14 cellular contexts compared by ENCODE assay signal in the genomic region with DNA sequence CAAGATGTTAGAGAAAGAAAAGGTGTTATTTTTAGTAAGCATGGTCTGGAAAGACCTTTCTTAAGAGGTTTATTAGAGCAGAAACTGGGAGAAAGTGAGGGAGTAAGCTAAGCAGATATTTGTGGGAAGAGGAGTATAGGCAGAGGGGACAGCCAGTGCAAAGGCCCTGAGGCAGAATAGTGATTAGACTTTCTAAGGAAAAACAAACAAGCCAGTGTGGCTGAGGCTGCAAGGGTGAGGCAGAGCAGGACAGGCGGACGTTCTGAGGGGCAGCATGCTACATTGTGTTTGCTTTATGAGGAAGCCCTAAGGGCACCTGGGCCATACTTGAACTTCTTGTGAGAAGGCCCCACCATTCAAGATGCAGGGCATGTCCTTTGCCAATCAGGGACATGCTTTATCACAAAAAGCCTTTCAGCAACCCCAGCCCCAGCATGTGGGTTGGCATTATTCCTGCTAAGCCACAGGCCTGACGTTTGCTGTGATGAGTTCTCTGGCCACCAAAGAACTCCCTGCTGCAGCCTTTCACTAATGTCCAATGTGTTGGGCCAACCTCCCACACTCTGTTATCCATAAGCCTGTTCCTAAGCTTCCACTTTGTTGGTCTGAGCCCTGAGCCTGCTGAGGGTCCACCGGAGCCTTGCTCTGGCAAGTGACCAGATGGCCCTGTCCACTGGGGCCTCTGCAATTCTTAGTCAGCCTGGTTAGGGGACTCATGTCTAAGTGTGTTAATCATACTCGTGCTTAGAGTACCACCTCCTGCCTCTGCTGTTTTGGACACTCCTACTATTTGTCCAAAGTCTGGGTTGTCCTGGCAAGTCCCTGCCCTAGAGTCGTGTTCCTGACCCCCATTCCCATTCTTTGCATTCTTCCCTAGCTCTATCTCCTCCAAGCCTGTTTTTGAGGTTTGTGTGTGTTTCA.
DNase-seq lines count a peak whose midpoint lies in the region; ATAC-seq and TF ChIP-seq lines count a peak whose summit lies in the region.
"Had no signal": no experiment of that assay in that cellular context is flagged by ENCODE, and none has a peak within 500 bp of the region (broad histone marks: within the 10 kb centered on the region; RNA-seq: fewer than 3 reads in every experiment).

No MANE protein-coding gene starts in this region.

- H3K14ac ChIP-seq in trophoblast cell (ENCODE audit: low read length), result peak overlapping the region; percentile 20

- H3K9me3 ChIP-seq in trophoblast cell (ENCODE audit: insufficient read depth, low read depth, low read length) (peaks cover 2% of the 10 kb centered on the region), sigmoid colon (peaks cover 0 to 3% (median 0%) of the 10 kb centered on the region in 4 donors)

- peak overlapping the region; percentile 5 for H2BK12ac ChIP-seq in trophoblast cell (ENCODE audit: low read length)

- H3K9ac ChIP-seq in trophoblast cell (ENCODE audit: low read length), result no peak overlapping the region
- H3K9ac ChIP-seq: KMS-11 had no signal

- no peak for TF ChIP-seq POLR2A in sigmoid colon (IDR thresholded peaks at IDR 0.05)

- H4K8ac ChIP-seq in trophoblast cell (ENCODE audit: low read depth, low read length), result peak overlapping the region; percentile 14

- H3K4me3 ChIP-seq in choroid plexus epithelial cell (ENCODE audit: low read depth, low read length) (no peak overlapping the region), trophoblast cell (ENCODE audit: low read depth, low read length) (no peak overlapping the region), sigmoid colon (no peak overlapping the region)

- H2AFZ ChIP-seq in trophoblast cell (ENCODE audit: insufficient read depth, low read length, poor library complexity), result peak overlapping the region; percentile 5

- no peak for ATAC-seq in esophagus mucosa
- ATAC-seq: Panc1 had no signal

- peak overlapping the region; percentile 43 for H2BK5ac ChIP-seq in trophoblast cell (ENCODE audit: low read depth, low read length, poor library complexity)

- H3K27me3 ChIP-seq in trophoblast cell (ENCODE audit: insufficient read depth, low read length), result no peaks in the 10 kb centered on the region
- H3K27me3 ChIP-seq in sigmoid colon, result no peaks in the 10 kb centered on the region

- H3K27ac ChIP-seq in trophoblast cell (ENCODE audit: low read depth, low read length), result peak overlapping the region; percentile 45
- H3K27ac ChIP-seq in sigmoid colon, result no peak overlapping the region
- H3K27ac ChIP-seq: KMS-11 had no signal

- H3K36me3 ChIP-seq in trophoblast cell (ENCODE audit: control insufficient read depth in 1 of 2, insufficient read depth in 2 of 2, low read length in 2 of 2) (no peaks in the 10 kb centered on the region), sigmoid colon (no peaks in the 10 kb centered on the region)

- DNase-seq in M059J (ENCODE audit: low read depth) (peak; percentile 33), astrocyte of the hippocampus (ENCODE audit: low read depth, low spot score) (peak; percentile 67), choroid plexus epithelial cell (ENCODE audit: low read depth) (peak; percentile 49), trophoblast cell (no peak), T-helper 1 cell (no peak), sigmoid colon (no peak)
- DNase-seq: CD4-positive, alpha-beta memory T cell; HFFc6; NCI-H187 treated with DMSO at 0.1 percent for 48 hours; NCI-H510A; SIG-M5 had no signal

- peaks cover 15% of the 10 kb centered on the region for H3K79me1 ChIP-seq in trophoblast cell (ENCODE audit: low read length)

- H3K4ac ChIP-seq in trophoblast cell (ENCODE audit: low read depth, low read length), result no peak overlapping the region

- no peak overlapping the region for H3K18ac ChIP-seq in trophoblast cell (ENCODE audit: low read length)

- H3K4me1 ChIP-seq in trophoblast cell (ENCODE audit: control insufficient read depth in 1 of 2, insufficient read depth in 2 of 2, low read length in 2 of 2) (peaks cover 19 to 23% of the 10 kb centered on the region in 2 experiments), sigmoid colon (no peaks in the 10 kb centered on the region)

- TF ChIP-seq EP300 in sigmoid colon (IDR thresholded peaks at IDR 0.05), result no peak

- H4K91ac ChIP-seq in trophoblast cell (ENCODE audit: low read depth, low read length), result no peak overlapping the region

- no peak overlapping the region for H4K12ac ChIP-seq in trophoblast cell (ENCODE audit: low read depth, low read length)

- H2AK5ac ChIP-seq in trophoblast cell (ENCODE audit: low read length), result no peak overlapping the region

- no peak overlapping the region for H3K4me2 ChIP-seq in trophoblast cell (ENCODE audit: low read length)
- H3K4me2 ChIP-seq: KMS-11 had no signal

- no peak overlapping the region for H2BK120ac ChIP-seq in trophoblast cell (ENCODE audit: insufficient read depth, low read length, poor library complexity)

- H3K23ac ChIP-seq in trophoblast cell (ENCODE audit: low read length), result no peak overlapping the region

- no CpG with 5 or more reads among the region's 6 CpGs for WGBS in trophoblast cell (ENCODE audit: extremely low coverage, insufficient coverage, insufficient read length)
- WGBS in sigmoid colon, 2 donors, result 80 to 81% methylated on average over 6 of the region's 6 CpGs

- intact Hi-C loops in sigmoid colon (cut with DNase I), result no loop called here

- H3K79me2 ChIP-seq in trophoblast cell (ENCODE audit: control insufficient read depth, insufficient read depth, low read length, poor library complexity), result no peaks in the 10 kb centered on the region

- TF ChIP-seq CTCF in choroid plexus epithelial cell (conservative IDR thresholded peaks at IDR 0.05; ENCODE audit: low read depth, low read length) (no peak), sigmoid colon (IDR thresholded peaks at IDR 0.05) (no peak)

Comparison
In these comparisons a context has a peak if more than half of its experiments do, and no peak if none do; other contexts are left out.
1. DNase-seq: peak in M059J (single experiment), astrocyte of the hippocampus (single experiment) and choroid plexus epithelial cell (single experiment); none in trophoblast cell (0 of 2), T-helper 1 cell (0 of 5) and sigmoid colon (single experiment).